In the genomic region with DNA sequence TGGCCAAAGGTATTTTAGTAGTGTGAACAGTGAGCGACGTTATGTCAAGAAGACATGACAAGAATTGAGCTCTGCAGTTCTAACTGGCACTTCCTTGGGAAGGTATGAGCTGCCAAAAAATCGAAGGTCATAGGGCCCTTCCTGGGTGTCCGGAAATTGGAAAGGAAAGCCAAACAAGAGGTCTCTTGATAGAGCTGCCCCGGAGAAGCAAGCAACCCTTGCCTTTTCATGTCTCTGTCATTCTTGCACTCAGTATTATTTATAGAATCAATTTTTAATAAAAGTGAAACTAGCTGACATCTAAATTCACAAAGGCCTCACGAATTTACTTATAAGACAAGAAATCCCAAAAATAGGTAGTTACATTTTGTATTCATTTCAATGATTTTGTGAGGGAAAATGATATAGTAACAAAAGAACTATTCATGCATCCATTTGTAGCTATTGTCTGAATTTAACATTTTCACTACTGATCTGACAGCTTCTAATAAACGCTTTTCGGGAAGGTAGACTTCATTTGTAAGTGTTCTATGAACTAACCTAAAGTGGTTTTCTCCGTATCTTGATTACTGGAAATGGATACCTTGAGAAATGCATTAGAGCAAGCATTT, we compare ENCODE assay signal across 21 cellular contexts.
DNase-seq lines count a peak whose midpoint lies in the region; ATAC-seq, FAIRE-seq and TF ChIP-seq lines count a peak whose summit lies in the region.
"Had no signal": no experiment of that assay in that cellular context is flagged by ENCODE, and none has a peak within 500 bp of the region (broad histone marks: within the 10 kb centered on the region; RNA-seq: fewer than 3 reads in every experiment).

No MANE protein-coding gene starts in this region.

- peak; percentile 16 for FAIRE-seq in D721Med (lab: Jason Lieb, UNC)
- FAIRE-seq: HepG2 had no signal

- no peaks in the 10 kb centered on the region for H3K36me3 ChIP-seq in OCI-LY3 (replicated peaks; ENCODE audit: low read depth, low read length)

- H3K4me2 ChIP-seq in OCI-LY3 (ENCODE audit: low read length) = 0 out of 2 replicates have a peak overlapping the region, but pooled peaks have one; percentile 6

- TF ChIP-seq CTCF in D721Med (IDR thresholded peaks at IDR 0.05; ENCODE audit: insufficient read depth, missing control alignments) = no peak
- no peak for TF ChIP-seq CTCF in OCI-LY3 (IDR thresholded peaks at IDR 0.05; ENCODE audit: low read depth, low read length)

- H3K27ac ChIP-seq in OCI-LY3 (ENCODE audit: low read length) = no peak overlapping the region
- H3K27ac ChIP-seq: SK-N-MC had no signal

- no peaks in the 10 kb centered on the region for H3K79me2 ChIP-seq in OCI-LY3 (ENCODE audit: low read length)

- H3K4me1 ChIP-seq in OCI-LY3 (ENCODE audit: low read length) = no peaks in the 10 kb centered on the region

- no peaks in the 10 kb centered on the region for H3K9me3 ChIP-seq in OCI-LY3 (ENCODE audit: insufficient read depth, low read length)

- no peaks in the 10 kb centered on the region for H3K27me3 ChIP-seq in OCI-LY3 (ENCODE audit: low read depth, low read length)

- H3K4me3 ChIP-seq in OCI-LY3 (ENCODE audit: low read length) = no peak overlapping the region
- H3K4me3 ChIP-seq: SK-N-MC had no signal

- ATAC-seq in GM19351 (IDR thresholded peaks at IDR 0.05; ENCODE audit: unreplicated experiment) = peak; percentile 72
- ATAC-seq in HG02870 (IDR thresholded peaks at IDR 0.05; ENCODE audit: unreplicated experiment) = peak; percentile 57
- ATAC-seq: HepG2, Panc1, T-cell had no signal

- no peaks in the 10 kb centered on the region for H4K20me1 ChIP-seq in OCI-LY3 (ENCODE audit: insufficient read depth, low read length)

- H2AFZ ChIP-seq in OCI-LY3 (ENCODE audit: low read depth, low read length) = no peak overlapping the region

- DNase-seq in D721Med (ENCODE audit: insufficient read length, low spot score) = no peak
- no peak for DNase-seq in activated naive CD4-positive, alpha-beta T cell treated with Interleukin-2 at 50 U/mL for 16 hours
- DNase-seq in NCI-H1417 (lab: John Stamatoyannopoulos, UW) = no peak
- DNase-seq in A172 (ENCODE audit: low spot score) = no peak
- DNase-seq in activated T-cell treated with anti-CD3 and anti-CD28 coated beads for 4 hours = no peak
- DNase-seq: 8988T; CD4-positive, alpha-beta memory T cell; DND-41; GDM1; HFFc6; NCI-H1092; NCI-H1694; NCI-H510A treated with DMSO at 0.1 percent for 48 hours; T-cell; T1000 had no signal

- no peak overlapping the region for H3K9ac ChIP-seq in OCI-LY3 (ENCODE audit: low read length)
